ENCODE assay signal across 8 cellular contexts in the genomic region with DNA sequence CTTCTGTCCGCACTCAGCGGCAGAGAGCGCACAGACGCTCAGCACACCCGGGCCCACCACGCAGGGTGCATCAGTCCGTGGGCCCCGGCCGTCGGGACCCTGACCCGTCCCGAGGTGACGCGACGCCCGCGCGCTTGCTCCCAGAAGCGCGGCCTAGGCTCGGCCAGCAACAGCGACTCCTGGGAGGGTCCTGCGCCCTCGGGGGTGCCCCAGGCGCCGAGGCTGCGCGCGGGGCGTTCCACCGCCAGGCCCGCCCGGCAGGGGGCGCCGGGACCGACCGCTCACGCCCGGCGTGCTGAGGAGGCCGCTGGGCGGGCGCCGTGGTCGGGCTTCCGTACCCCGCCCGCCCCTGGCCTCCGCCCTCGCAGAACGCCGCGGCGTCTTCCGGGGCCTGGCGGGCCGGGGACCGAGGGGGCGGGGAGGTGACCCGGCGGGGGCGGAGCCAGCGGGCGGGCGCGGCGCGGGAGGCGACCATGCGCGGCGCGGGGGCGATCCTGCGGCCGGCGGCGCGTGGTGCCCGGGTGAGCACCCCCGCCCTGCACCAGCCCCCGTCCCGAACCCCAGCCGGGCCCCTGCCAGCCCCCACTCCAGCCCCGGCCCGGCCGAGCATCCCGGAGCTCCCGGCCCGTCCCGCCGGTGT. TPM values are rescaled to one million over a fixed set of nuclear protein-coding genes. Genes with fewer than 3 reads are reported as not detected.
A peak's percentile ranks its signal among the peaks of the same experiment; 100 is the strongest.
DNase-seq lines count a peak whose midpoint lies in the region; ATAC-seq and TF ChIP-seq lines count a peak whose summit lies in the region.

CISD3 (plus strand) TSS at position 456 of the 640 bp plus-strand sequence; CDS start at position 474, 18 bp downstream.

- no peaks in the 10 kb centered on the region for H3K36me3 ChIP-seq in KMS-11 (ENCODE audit: insufficient read depth)
- peaks cover 41% of the 10 kb centered on the region for H3K36me3 ChIP-seq in SJSA1
- peaks cover 0 to 42% of the 10 kb centered on the region in 2 donors for H3K36me3 ChIP-seq in gastroesophageal sphincter

- TF ChIP-seq CTCF in KMS-11 (conservative IDR thresholded peaks at IDR 0.05; ENCODE audit: low read depth, low read length) (peak; percentile 58; the same call in 1 of the 2 replicates), gastroesophageal sphincter (IDR thresholded peaks at IDR 0.05) (peak in 3 of 4 experiments; percentile 86 to 96 (median 96))

- no peak for TF ChIP-seq EP300 in gastroesophageal sphincter (IDR thresholded peaks at IDR 0.05)

- peak within 1 kb of the TSS; percentile 83 for H3K9ac ChIP-seq in KMS-11

- DNase-seq in DMS53 treated with DMSO at 0.1 percent for 48 hours (lab: John Stamatoyannopoulos, UW; ENCODE audit: unreplicated experiment) (peak; percentile 25), SJSA1 (ENCODE audit: low read depth in 1 of 2, low spot score in 2 of 2) (peak; percentile 77 to 83), occipital lobe (lab: John Stamatoyannopoulos, UW) (peak; percentile 65), superior temporal gyrus (ENCODE audit: extremely low spot score) (peak; percentile 74)
- peak; percentile 78 for DNase-seq in activated gamma-delta T cell treated with anti-CD3 and anti-CD28 coated beads, Interleukin-2, amount 50 U/mL, for 16 hours (ENCODE audit: low read depth)

- H3K4me3 ChIP-seq in KMS-11 (IDR thresholded peaks at IDR 0.05; ENCODE audit: insufficient read depth, low read depth, low read length) (peak within 1 kb of the TSS; percentile 59), SJSA1 (peak within 1 kb of the TSS; percentile 59), gastroesophageal sphincter (peak within 1 kb of the TSS; percentile 73 to 81)

- H4K20me1 ChIP-seq in KMS-11 (ENCODE audit: insufficient read depth): no peaks in the 10 kb centered on the region

- H3K9me3 ChIP-seq in SJSA1 (replicated peaks) (no peaks in the 10 kb centered on the region), gastroesophageal sphincter (no peaks in the 10 kb centered on the region)

- peaks cover 12% of the 10 kb centered on the region; the same call in 1 of the 2 replicates for H3K79me2 ChIP-seq in KMS-11 (ENCODE audit: insufficient read depth, low read depth)

- ATAC-seq in GM21619 (IDR thresholded peaks at IDR 0.05; ENCODE audit: unreplicated experiment): peak; percentile 62
- peak; percentile 97 for ATAC-seq in gastroesophageal sphincter

- H3K27me3 ChIP-seq in KMS-11 (ENCODE audit: insufficient read depth, low read depth): no peaks in the 10 kb centered on the region
- H3K27me3 ChIP-seq in SJSA1 (replicated peaks): no peaks in the 10 kb centered on the region
- no peaks in the 10 kb centered on the region for H3K27me3 ChIP-seq in gastroesophageal sphincter

- H2AFZ ChIP-seq in KMS-11 (ENCODE audit: low read depth): peak within 1 kb of the TSS; percentile 96

- TF ChIP-seq POLR2A in gastroesophageal sphincter (IDR thresholded peaks at IDR 0.05): peak; percentile 15 to 48

- 0% methylated on average over 6 of the region's 92 CpGs; no CpG with 5 or more reads in 1 of the 2 donors for WGBS in gastroesophageal sphincter (ENCODE audit: low coverage in 1 of 2), 2 donors

- peak within 1 kb of the TSS; percentile 94 for H3K4me2 ChIP-seq in KMS-11

- H3K27ac ChIP-seq in KMS-11: peak within 1 kb of the TSS; percentile 35
- H3K27ac ChIP-seq in SJSA1: peak within 1 kb of the TSS; percentile 59
- peak within 1 kb of the TSS; percentile 76 to 94 (median 92) for H3K27ac ChIP-seq in gastroesophageal sphincter

- H3K4me1 ChIP-seq in KMS-11 (ENCODE audit: low read depth, poor library complexity, severe bottlenecking): peaks cover 20% of the 10 kb centered on the region
- peaks cover 25% of the 10 kb centered on the region for H3K4me1 ChIP-seq in SJSA1 (replicated peaks)
- peaks cover 0 to 72% (median 17%) of the 10 kb centered on the region in 3 donors for H3K4me1 ChIP-seq in gastroesophageal sphincter

RNA-seq across cellular contexts. Expression of gene CISD3, which starts in this region (rescaled TPM):
- 2.2 and 6.1 TPM in 2 replicates for total RNA-seq in SJSA1 (2014; rRNA removed; shearing (Covaris generic))
- 10 to 100 TPM in 2 of 4 donors, 1 to 10 TPM in 2; 8.5 to 14.9 (median 11.1) TPM for total RNA-seq in gastroesophageal sphincter
- total RNA-seq in occipital lobe: 2.3 TPM

Comparison
In these comparisons a context has a peak if more than half of its experiments do, and no peak if none do; other contexts are left out.
1. Peak in every context shown above with its lines: DNase-seq, ATAC-seq, H3K4me3 ChIP-seq and H3K27ac ChIP-seq.
2. DNase-seq: peak in every context shown above with its lines; median percentile 80 in SJSA1; 78 in activated gamma-delta T cell treated with anti-CD3 and anti-CD28 coated beads, Interleukin-2, amount 50 U/mL, for 16 hours; 74 in superior temporal gyrus; 65 in occipital lobe; 25 in DMS53 treated with DMSO at 0.1 percent for 48 hours.
3. H3K27ac ChIP-seq: peak in every context shown above with its lines; median percentile 92 in gastroesophageal sphincter; 59 in SJSA1; 35 in KMS-11.